In the genomic region with DNA sequence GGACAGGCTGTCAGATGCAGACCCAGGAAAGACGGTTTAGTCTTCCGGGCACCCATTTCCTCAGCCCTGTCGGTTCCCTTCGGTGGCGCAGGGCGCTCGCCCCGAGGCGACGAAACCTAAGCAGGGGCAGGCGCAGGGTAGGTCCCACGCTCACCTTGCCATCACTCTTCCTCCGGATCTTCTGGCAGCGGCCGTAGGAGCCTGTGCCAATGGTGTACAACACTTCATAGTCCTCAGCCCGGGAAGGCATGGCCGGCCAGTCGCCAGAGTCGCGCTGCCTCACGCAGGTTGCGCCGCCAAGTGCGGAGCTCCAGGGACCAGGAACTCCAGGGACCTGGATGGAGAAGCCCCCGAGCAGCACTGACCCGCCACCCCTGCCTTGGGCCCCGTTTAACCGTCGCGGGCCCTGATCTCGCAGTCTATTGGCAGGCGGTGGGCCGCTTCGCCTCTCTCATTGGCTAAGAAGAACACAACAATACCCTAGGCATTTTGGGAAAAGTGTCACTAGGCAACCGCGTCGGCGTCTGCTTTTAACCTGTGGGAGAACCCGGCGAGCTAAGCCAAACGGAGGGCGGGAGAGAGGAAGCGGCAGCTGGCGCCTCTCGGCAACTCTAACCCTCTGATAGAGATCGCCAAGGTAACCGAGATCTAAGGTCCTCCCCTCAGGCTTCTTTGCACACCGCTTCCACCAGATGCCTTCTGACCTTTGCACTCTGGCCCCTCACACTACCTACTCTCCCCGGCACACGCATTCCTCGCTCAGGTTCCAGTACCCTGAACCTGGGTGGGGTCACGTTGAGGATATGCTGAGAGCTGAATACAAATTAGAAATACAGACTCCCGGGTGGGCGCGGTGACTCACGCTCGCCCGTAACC, we compare ENCODE assay signal across 8 cellular contexts. TPM values are rescaled to one million over a fixed set of nuclear protein-coding genes. Genes with fewer than 3 reads are reported as not detected.
DNase-seq lines count a peak whose midpoint lies in the region; ATAC-seq and TF ChIP-seq lines count a peak whose summit lies in the region.

A gene (minus strand): TSS at position 392 of the 876 bp plus-strand sequence. CDS start 142 bp downstream, at position 250.

- no peaks in the 10 kb centered on the region for H3K9me3 ChIP-seq in BE2C

- H3K36me3 ChIP-seq in BE2C: peaks cover 4% of the 10 kb centered on the region; the same call in 1 of the 2 replicates

- no peaks in the 10 kb centered on the region for H3K4me1 ChIP-seq in BE2C

- TF ChIP-seq POLR2A in GM19193 (IDR thresholded peaks at IDR 0.05; ENCODE audit: extremely low read depth, insufficient read depth, insufficient read length): peak; percentile 67

- peak within 1 kb of the TSS; percentile 92 for H3K4me3 ChIP-seq in BE2C (ENCODE audit: low read depth, low read length)
- peak within 1 kb of the TSS; percentile 74 for H3K4me3 ChIP-seq in choroid plexus epithelial cell (ENCODE audit: low read depth, low read length)

- peak; percentile 96 for ATAC-seq in HG03432 (IDR thresholded peaks at IDR 0.05; ENCODE audit: unreplicated experiment)

- no peaks in the 10 kb centered on the region for H3K27me3 ChIP-seq in BE2C

- TF ChIP-seq CTCF in BE2C (IDR thresholded peaks at IDR 0.05; ENCODE audit: low read depth, low read length): no peak
- no peak for TF ChIP-seq CTCF in choroid plexus epithelial cell (conservative IDR thresholded peaks at IDR 0.05; ENCODE audit: low read depth, low read length)

- DNase-seq in BE2C (peak; percentile 95), NCI-H460 (ENCODE audit: extremely low read depth, low read depth) (peak; percentile 93), choroid plexus epithelial cell (ENCODE audit: low read depth) (peak; percentile 93), kidney tubule cell (ENCODE audit: low spot score) (peak; percentile 95)
- DNase-seq in activated CD4-positive, alpha-beta T cell treated with anti-CD3 and anti-CD28 coated beads for 1 hour: peak; percentile 69
- peak; percentile 41 to 80 (median 60) for DNase-seq in stimulated activated CD4-positive, alpha-beta T cell treated with anti-CD3 and anti-CD28 coated beads, Interleukin-1b, Interleukin-23, amount 100 ng/mL, for 24 hours (ENCODE audit: low read depth in 4 of 4, low spot score in 1 of 4)

RNA-seq across cellular contexts. Expression of the gene that starts here (rescaled TPM):
- 5.5 TPM for polyA plus RNA-seq in BE2C (2012; ENCODE audit: insufficient read depth, insufficient read length, low read depth)
- 53.5 and 56.5 TPM in 2 replicates for total RNA-seq in NCI-H460 (2014; rRNA removed; shearing (Covaris generic))
- 58.7 and 67.8 TPM in 2 replicates for polyA plus RNA-seq in NCI-H460 (2014; cell fraction: nucleus; rRNA removed)

Comparison
In these comparisons a context has a peak if more than half of its experiments do, and no peak if none do; other contexts are left out.
1. Peak in every context shown above with its lines: DNase-seq, ATAC-seq and H3K4me3 ChIP-seq.